12 cellular contexts compared by ENCODE assay signal in the genomic region with DNA sequence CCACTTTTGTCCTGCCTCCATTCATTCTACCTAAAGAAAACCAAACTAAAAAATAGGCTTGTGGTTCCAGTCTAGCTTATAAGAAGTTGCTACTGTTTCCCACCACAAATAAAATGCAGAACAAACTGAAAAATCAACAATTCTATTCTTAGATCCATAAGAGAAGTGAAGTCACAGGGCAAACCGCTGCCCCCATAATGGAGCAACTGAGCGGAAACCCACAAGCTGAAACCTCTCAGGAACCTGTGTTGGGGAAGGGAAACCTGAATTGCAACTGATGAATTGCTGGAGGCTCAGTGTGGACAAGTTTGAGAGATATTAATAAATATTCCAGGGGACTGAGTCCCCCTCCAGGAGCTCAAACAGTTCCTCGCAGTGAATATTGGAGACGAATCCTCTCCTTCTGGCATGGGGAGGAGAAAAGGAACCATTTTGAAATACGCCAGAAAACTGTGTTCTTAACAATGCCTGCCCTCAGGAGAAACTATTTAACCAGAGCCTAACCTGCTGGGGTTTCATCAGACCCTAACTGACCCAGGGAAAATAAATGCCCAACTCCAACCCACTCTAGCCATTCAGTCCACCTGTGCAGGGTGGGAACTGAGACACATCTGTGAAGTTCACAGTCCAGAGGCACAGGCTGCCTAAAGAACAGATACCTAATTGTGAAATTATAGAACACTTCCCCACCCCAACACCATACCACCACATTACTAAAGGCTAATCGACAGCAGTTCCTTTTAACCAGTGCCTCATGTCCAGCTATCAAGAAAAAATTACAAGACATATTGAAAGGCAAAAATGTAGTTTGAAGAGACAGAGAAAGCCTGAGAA. TPM values are rescaled to one million over a fixed set of nuclear protein-coding genes. Genes with fewer than 3 reads are reported as not detected.
DNase-seq lines count a peak whose midpoint lies in the region; ATAC-seq and TF ChIP-seq lines count a peak whose summit lies in the region.
"Had no signal": no experiment of that assay in that cellular context is flagged by ENCODE, and none has a peak within 500 bp of the region (broad histone marks: within the 10 kb centered on the region; RNA-seq: fewer than 3 reads in every experiment).

No MANE protein-coding gene starts in this region.

- TF ChIP-seq CTCF in GM10248 (IDR thresholded peaks at IDR 0.05; ENCODE audit: control extremely low read depth, extremely low read depth, low read depth, missing control alignments) (no peak), GM20000 (IDR thresholded peaks at IDR 0.05; ENCODE audit: extremely low read depth, missing control alignments) (no peak)

- CTCF ChIA-PET in GM10248 (lab: Yijun Ruan, JAX): interaction anchor here (0.8 to 1.7 kb wide), 4 partner anchors 12 to 284 kb away, joined by 3 to 4 read pairs (median 3); a partner anchor contains a TSS

- intact Hi-C loops in Right ventricle myocardium inferior (cut with DNase I): no loop called here

- DNase-seq in GM10248 (ENCODE audit: extremely low spot score) (peak; percentile 48), GM20000 (ENCODE audit: low spot score) (peak; percentile 38), SIG-M5 treated with dmso at 0.1 percent for 504 hours (lab: John Stamatoyannopoulos, UW; ENCODE audit: unreplicated experiment) (peak; percentile 94), occipital lobe (lab: John Stamatoyannopoulos, UW) (no peak), Right ventricle myocardium inferior (ENCODE audit: missing footprints) (no peak), NCI-H2107 treated with DMSO at 0.1 percent for 48 hours (lab: John Stamatoyannopoulos, UW; ENCODE audit: unreplicated experiment) (no peak), NCI-H345 (lab: John Stamatoyannopoulos, UW) (no peak)
- DNase-seq: activated CD8-positive, alpha-beta memory T cell treated with anti-CD3 and anti-CD28 coated beads for 24 hours; heart right ventricle; NK-92 treated with Interleukin-12 subunit alpha and Interleukin-12 subunit beta, amount 100 ng/mL, for 24 hours had no signal

- peak; percentile 89 for ATAC-seq in HG03097 (IDR thresholded peaks at IDR 0.05; ENCODE audit: low FRiP score, unreplicated experiment)
- no peak for ATAC-seq in Right ventricle myocardium inferior
- ATAC-seq: HCT116 had no signal

- POLR2A ChIA-PET in GM10248 (lab: Yijun Ruan, JAX): interaction anchor here (0.5 kb wide), 1 partner anchor 283 kb away, joined by 4 read pairs; a partner anchor contains a TSS

RNA-seq across cellular contexts. Expression of a gene that starts 22.8 kb away (rescaled TPM):
- total RNA-seq in occipital lobe (8.1 TPM), Right ventricle myocardium inferior (8.8 TPM)

Comparison
In these comparisons a context has a peak if more than half of its experiments do, and no peak if none do; other contexts are left out.
1. DNase-seq: peak in GM10248 (single experiment), GM20000 (single experiment) and SIG-M5 treated with dmso at 0.1 percent for 504 hours (single experiment); none in occipital lobe (single experiment), Right ventricle myocardium inferior (single experiment), NCI-H2107 treated with DMSO at 0.1 percent for 48 hours (single experiment) and NCI-H345 (single experiment).